ENCODE assay signal across 9 cellular contexts in the genomic region with DNA sequence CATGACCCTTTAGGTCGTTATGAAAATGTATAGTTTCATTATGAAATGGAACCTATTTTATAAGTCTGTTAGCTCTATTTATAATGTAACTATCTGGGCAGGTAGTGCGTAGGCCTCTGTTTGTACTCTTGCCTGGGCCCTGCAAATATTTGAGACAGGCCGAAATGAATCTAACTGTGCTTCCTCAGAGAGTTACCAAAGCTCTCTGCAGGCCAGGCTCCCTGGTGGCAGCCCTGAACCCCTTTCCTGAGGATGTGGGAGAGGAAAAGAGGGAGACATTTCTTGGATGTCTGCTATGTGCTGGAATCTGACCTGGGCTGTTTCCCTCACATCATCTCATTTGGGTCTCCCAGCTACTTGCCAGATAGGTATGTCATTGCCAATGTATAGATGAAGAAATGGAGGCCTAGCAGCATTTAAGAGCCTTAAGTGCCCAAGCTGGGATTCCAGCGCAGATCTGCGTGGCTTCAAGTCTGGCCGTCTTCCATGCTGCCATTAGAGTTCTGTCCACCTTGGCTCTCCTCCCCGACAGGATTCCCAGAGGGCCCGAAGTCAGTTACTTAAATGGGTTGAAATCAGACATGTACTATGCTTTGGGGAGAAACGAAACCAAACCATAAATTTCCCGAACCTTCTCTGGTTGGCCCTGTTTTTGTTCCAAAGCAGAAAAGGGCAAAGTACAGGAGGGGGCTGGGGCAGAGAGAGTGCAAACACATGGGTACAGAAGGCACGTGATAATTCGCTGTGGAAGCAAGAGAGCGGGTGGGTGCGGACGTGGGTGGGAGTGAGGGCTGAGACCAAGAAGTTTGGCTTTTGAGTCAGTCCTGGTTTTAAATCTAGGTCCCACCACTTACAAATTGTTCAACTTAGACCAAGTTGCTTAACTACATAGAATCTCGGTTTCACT. TPM values are rescaled to one million over a fixed set of nuclear protein-coding genes. Genes with fewer than 3 reads are reported as not detected.
DNase-seq lines count a peak whose midpoint lies in the region; ATAC-seq and TF ChIP-seq lines count a peak whose summit lies in the region.
"Had no signal": no experiment of that assay in that cellular context is flagged by ENCODE, and none has a peak within 500 bp of the region (broad histone marks: within the 10 kb centered on the region; RNA-seq: fewer than 3 reads in every experiment).

No MANE protein-coding gene starts in this region.

- H3K9me3 ChIP-seq in OCI-LY3 (ENCODE audit: insufficient read depth, low read length): no peaks in the 10 kb centered on the region; the same call in 1 of the 2 replicates
- H3K9me3 ChIP-seq in neuronal stem cell (replicated peaks in 1 of 2; ENCODE audit: control insufficient read depth in 2 of 2, insufficient read depth in 1 of 2, low read depth in 1 of 2, low read length in 2 of 2): peaks cover 0 to 2% of the 10 kb centered on the region in 2 donors
- H3K9me3 ChIP-seq in subcutaneous abdominal adipose tissue (ENCODE audit: control insufficient read depth in 5 of 5, low read length in 5 of 5): no peaks in the 10 kb centered on the region

- peaks cover 5% of the 10 kb centered on the region for H3K9me3 Mint-ChIP-seq in activated T-helper 17 cell treated with anti-CD3 and anti-CD28 coated beads, Interleukin-2, amount 50 U/mL, for 72 hours

- H2BK120ac ChIP-seq in neuronal stem cell (ENCODE audit: low read depth, low read length): no peak overlapping the region

- no peak overlapping the region for H2BK5ac ChIP-seq in neuronal stem cell (ENCODE audit: low read length)

- H2AFZ ChIP-seq in OCI-LY3 (ENCODE audit: low read depth, low read length) (no peak overlapping the region), neuronal stem cell (ENCODE audit: low read length) (peak overlapping the region; percentile 42)

- intact Hi-C loops in posterior vena cava (cut with DNase I): no loop called here

- H3K23ac ChIP-seq in neuronal stem cell (ENCODE audit: low read depth, low read length, poor library complexity): no peak overlapping the region

- H4K8ac ChIP-seq in neuronal stem cell (ENCODE audit: low read depth, low read length): no peak overlapping the region

- no peak overlapping the region for H2BK15ac ChIP-seq in neuronal stem cell (ENCODE audit: low read length)

- no peak for TF ChIP-seq CTCF in OCI-LY3 (IDR thresholded peaks at IDR 0.05; ENCODE audit: low read depth, low read length)

- peak overlapping the region; percentile 99 for H3K27ac ChIP-seq in OCI-LY3 (ENCODE audit: low read length)
- no peak overlapping the region for H3K27ac ChIP-seq in neuronal stem cell (replicated peaks; ENCODE audit: low read length)
- H3K27ac ChIP-seq in subcutaneous abdominal adipose tissue (ENCODE audit: low read depth, low read length): peak overlapping the region; percentile 97

- H3K79me1 ChIP-seq in neuronal stem cell (ENCODE audit: low read depth, low read length): no peaks in the 10 kb centered on the region

- peaks cover 77% of the 10 kb centered on the region for H3K4me1 ChIP-seq in OCI-LY3 (ENCODE audit: low read length)
- H3K4me1 ChIP-seq in neuronal stem cell (ENCODE audit: control insufficient read depth in 2 of 2, insufficient read depth in 1 of 2, low read depth in 1 of 2, low read length in 2 of 2): no peaks in the 10 kb centered on the region
- H3K4me1 ChIP-seq in subcutaneous abdominal adipose tissue (ENCODE audit: control insufficient read depth in 5 of 5, insufficient read depth in 5 of 5, low read length in 5 of 5): peaks cover 2 to 36% (median 19%) of the 10 kb centered on the region in 5 donors

- DNase-seq in neuronal stem cell (ENCODE audit: low spot score) (no peak), HT-29 (ENCODE audit: low spot score) (no peak), posterior vena cava (ENCODE audit: low spot score) (no peak)
- DNase-seq: NCI-H1092 treated with DMSO at 0.1 percent for 48 hours had no signal

- WGBS in neuronal stem cell (ENCODE audit: extremely low coverage in 2 of 2, insufficient read length in 2 of 2, insufficient replicate concordance in 1 of 2), 2 donors: no CpG with 5 or more reads among the region's 16 CpGs

- H3K36me3 ChIP-seq in OCI-LY3 (replicated peaks; ENCODE audit: low read depth, low read length) (no peaks in the 10 kb centered on the region), neuronal stem cell (replicated peaks in 1 of 2; ENCODE audit: control insufficient read depth in 2 of 2, insufficient read depth in 2 of 2, low read length in 2 of 2) (no peaks in the 10 kb centered on the region), subcutaneous abdominal adipose tissue (ENCODE audit: control insufficient read depth in 5 of 5, insufficient read depth in 5 of 5, low read length in 5 of 5) (no peaks in the 10 kb centered on the region)

- peak overlapping the region; percentile 74 for H3K4me3 Mint-ChIP-seq in activated T-helper 17 cell treated with anti-CD3 and anti-CD28 coated beads, Interleukin-2, amount 50 U/mL, for 72 hours

- H4K91ac ChIP-seq in neuronal stem cell (ENCODE audit: low read depth, low read length, poor library complexity): no peak overlapping the region

- no peaks in the 10 kb centered on the region for H3K27me3 Mint-ChIP-seq in activated T-helper 17 cell treated with anti-CD3 and anti-CD28 coated beads, Interleukin-2, amount 50 U/mL, for 72 hours

- no peak overlapping the region for H2BK12ac ChIP-seq in neuronal stem cell (ENCODE audit: low read length)

- no peak overlapping the region for H3K4ac ChIP-seq in neuronal stem cell (ENCODE audit: low read length)

- H2AK5ac ChIP-seq in neuronal stem cell (ENCODE audit: low read depth, low read length): no peak overlapping the region

- H3K4me3 ChIP-seq in OCI-LY3 (ENCODE audit: low read length) (peak overlapping the region; percentile 70), neuronal stem cell (ENCODE audit: low read length in 2 of 2) (no peak overlapping the region), subcutaneous abdominal adipose tissue (ENCODE audit: low read depth in 1 of 5, low read length in 5 of 5) (peak overlapping the region in 3 of 5 donors; percentile 4 to 30 (median 29))

- H3K9ac ChIP-seq in OCI-LY3 (ENCODE audit: low read length) (peak overlapping the region; percentile 92), neuronal stem cell (ENCODE audit: low read depth, low read length, poor library complexity) (no peak overlapping the region), subcutaneous abdominal adipose tissue (ENCODE audit: low read length in 5 of 5) (peak overlapping the region in 4 of 5 donors; percentile 35 to 69 (median 58))

- ATAC-seq in activated T-helper 17 cell treated with anti-CD3 and anti-CD28 coated beads, Interleukin-2, amount 50 U/mL, for 72 hours (replicated peaks): no peak
- no peak for ATAC-seq in GM18520 (IDR thresholded peaks at IDR 0.05; ENCODE audit: unreplicated experiment)
- ATAC-seq in GM19452 (IDR thresholded peaks at IDR 0.05; ENCODE audit: unreplicated experiment): no peak

- H3K14ac ChIP-seq in neuronal stem cell (ENCODE audit: low read length): no peak overlapping the region

- peaks cover 18% of the 10 kb centered on the region for H3K79me2 ChIP-seq in OCI-LY3 (ENCODE audit: low read length)

- H3K27ac Mint-ChIP-seq in activated T-helper 17 cell treated with anti-CD3 and anti-CD28 coated beads, Interleukin-2, amount 50 U/mL, for 72 hours: peak overlapping the region; percentile 98

- no peak overlapping the region for H3K18ac ChIP-seq in neuronal stem cell (ENCODE audit: low read length)

- peaks cover 18% of the 10 kb centered on the region for H3K36me3 Mint-ChIP-seq in activated T-helper 17 cell treated with anti-CD3 and anti-CD28 coated beads, Interleukin-2, amount 50 U/mL, for 72 hours (ENCODE audit: low read depth)

- H3K27me3 ChIP-seq in OCI-LY3 (ENCODE audit: low read depth, low read length): no peaks in the 10 kb centered on the region
- H3K27me3 ChIP-seq in neuronal stem cell (ENCODE audit: control insufficient read depth in 3 of 3, insufficient read depth in 3 of 3, low read depth in 1 of 3, low read length in 3 of 3): peaks cover 0 to 18% (median 0%) of the 10 kb centered on the region in 3 experiments
- no peaks in the 10 kb centered on the region for H3K27me3 ChIP-seq in subcutaneous abdominal adipose tissue (ENCODE audit: control insufficient read depth in 5 of 5, insufficient read depth in 4 of 5, low read length in 5 of 5)

- peaks cover 61% of the 10 kb centered on the region for H3K4me1 Mint-ChIP-seq in activated T-helper 17 cell treated with anti-CD3 and anti-CD28 coated beads, Interleukin-2, amount 50 U/mL, for 72 hours

- H3K4me2 ChIP-seq in OCI-LY3 (ENCODE audit: low read length) (peak overlapping the region; percentile 97), neuronal stem cell (ENCODE audit: insufficient read depth, low read length, poor library complexity, severe bottlenecking) (no peak overlapping the region)

- H4K20me1 ChIP-seq in OCI-LY3 (ENCODE audit: insufficient read depth, low read length): no peaks in the 10 kb centered on the region

RNA-seq across cellular contexts. Expression of a gene that starts 33.0 kb away (rescaled TPM):
- total RNA-seq in activated T-helper 17 cell treated with anti-CD3 and anti-CD28 coated beads, Interleukin-2, amount 50 U/mL, for 72 hours: 100 to 1,000 TPM; 140 to 304 TPM
- 0.10 TPM for polyA plus RNA-seq in neuronal stem cell (2013, experiment 1 of 2)
- polyA plus RNA-seq in neuronal stem cell (2013, experiment 2 of 2): 0.06 TPM
- not detected in 2 replicates for total RNA-seq in HT-29 (2014; rRNA removed; shearing (Covaris generic))
- total RNA-seq in posterior vena cava: under 1 TPM; 0.46 to 0.62 TPM

RNA-seq across cellular contexts. Expression of a gene that starts 49.3 kb away (rescaled TPM):
- total RNA-seq in activated T-helper 17 cell treated with anti-CD3 and anti-CD28 coated beads, Interleukin-2, amount 50 U/mL, for 72 hours: 10 to 100 TPM; 82.1 to 85.5 TPM
- polyA plus RNA-seq in neuronal stem cell (2013, experiment 1 of 2): 204 TPM
- 210 TPM for polyA plus RNA-seq in neuronal stem cell (2013, experiment 2 of 2)
- total RNA-seq in HT-29 (2014; rRNA removed; shearing (Covaris generic)): 30.0 and 34.8 TPM in 2 replicates
- total RNA-seq in posterior vena cava: 100 to 1,000 TPM in 1 of 2 donors, 10 to 100 TPM in 1; 80.7 to 101 TPM

Comparison
In these comparisons a context has a peak if more than half of its experiments do, and no peak if none do; other contexts are left out.
1. H3K4me3 ChIP-seq: peak in OCI-LY3 (single experiment) and subcutaneous abdominal adipose tissue (3 of 5); none in neuronal stem cell (0 of 2).
2. RNA of a gene that starts 33.0 kb away (total RNA-seq): 140 to 304 TPM in activated T-helper 17 cell treated with anti-CD3 and anti-CD28 coated beads, Interleukin-2, amount 50 U/mL, for 72 hours; 0.46 to 0.62 TPM in posterior vena cava and not detected in HT-29; every median in the first group is over 10 times any median in the second.